ENCODE assay signal across 24 cellular contexts in genomic region chr1:77858725-77859124, GRCh38.
"Had no signal": no experiment of that assay in that cellular context is flagged by ENCODE, and none has a peak within 500 bp of the region (broad histone marks: within the 10 kb centered on the region; RNA-seq: fewer than 3 reads in every experiment).

No MANE protein-coding gene starts in this region.

- H3K27me3 Mint-ChIP-seq: activated CD8-positive, alpha-beta memory T cell treated with anti-CD3 and anti-CD28 coated beads, Interleukin-2, amount 10 ng/mL, durations not matched to agents 7 days and 5 days; naive B cell had no signal

- H3K4me3 ChIP-seq: esophagus squamous epithelium, heart right ventricle, right atrium auricular region, spleen, transverse colon had no signal

- H3K27ac ChIP-seq: epithelial cell of prostate, esophagus squamous epithelium, heart right ventricle, parathyroid adenoma, right atrium auricular region, spleen, transverse colon, WERI-Rb-1 had no signal

- FAIRE-seq: colon, endometrium, islet of Langerhans had no signal

- H3K4me3 Mint-ChIP-seq: activated CD8-positive, alpha-beta memory T cell treated with anti-CD3 and anti-CD28 coated beads, Interleukin-2, amount 10 ng/mL, durations not matched to agents 7 days and 5 days; activated CD8-positive, alpha-beta T cell treated with anti-CD3 and anti-CD28 coated beads, Interleukin-2, amount 10 ng/mL, durations not matched to agents 7 days and 5 days; naive B cell had no signal

- H3K4me1 ChIP-seq: esophagus squamous epithelium, parathyroid adenoma, right atrium auricular region, spleen, transverse colon had no signal

- H3K9ac ChIP-seq: parathyroid adenoma had no signal

- H3K27me3 ChIP-seq: esophagus squamous epithelium, heart right ventricle, right atrium auricular region, spleen, transverse colon had no signal

- ATAC-seq: activated CD8-positive, alpha-beta memory T cell treated with anti-CD3 and anti-CD28 coated beads, Interleukin-2, amount 10 ng/mL, durations not matched to agents 7 days and 5 days; activated CD8-positive, alpha-beta T cell treated with anti-CD3 and anti-CD28 coated beads, Interleukin-2, amount 10 ng/mL, durations not matched to agents 7 days and 5 days; activated naive CD4-positive, alpha-beta T cell treated with anti-CD3 and anti-CD28 coated beads, Interleukin-2, amount 50 U/mL, for 72 hours had no signal

- H2AFZ ChIP-seq: parathyroid adenoma had no signal

- H3K9me3 ChIP-seq: esophagus squamous epithelium had no signal

- DNase-seq: activated CD4-positive, alpha-beta T cell treated with anti-CD3 and anti-CD28 coated beads for 1 hour; activated CD8-positive, alpha-beta memory T cell treated with anti-CD3 and anti-CD28 coated beads, Interleukin-2, amount 10 ng/mL, durations not matched to agents 7 days and 5 days; activated CD8-positive, alpha-beta T cell treated with anti-CD3 and anti-CD28 coated beads, Interleukin-2, amount 10 ng/mL, durations not matched to agents 7 days and 5 days; activated naive CD4-positive, alpha-beta T cell; activated T-cell treated with anti-CD3 and anti-CD28 coated beads, Interleukin-2, amount 50 U/mL, for 48 hours; dermis blood vessel endothelial cell; effector CD4-positive, alpha-beta T cell; esophagus squamous epithelium; foreskin melanocyte; heart right ventricle; mammary epithelial cell; naive B cell; occipital lobe; spleen; stimulated activated naive CD4-positive, alpha-beta T cell treated with Interleukin-2 at 50 U/mL for 16 hours; transverse colon; WERI-Rb-1 had no signal

- H3K4me1 Mint-ChIP-seq: activated CD8-positive, alpha-beta memory T cell treated with anti-CD3 and anti-CD28 coated beads, Interleukin-2, amount 10 ng/mL, durations not matched to agents 7 days and 5 days had no signal

- H3K27ac Mint-ChIP-seq: activated CD8-positive, alpha-beta memory T cell treated with anti-CD3 and anti-CD28 coated beads, Interleukin-2, amount 10 ng/mL, durations not matched to agents 7 days and 5 days; activated CD8-positive, alpha-beta T cell treated with anti-CD3 and anti-CD28 coated beads, Interleukin-2, amount 10 ng/mL, durations not matched to agents 7 days and 5 days; activated naive CD4-positive, alpha-beta T cell treated with anti-CD3 and anti-CD28 coated beads, Interleukin-2, amount 50 U/mL, for 72 hours had no signal

- H3K36me3 ChIP-seq: right atrium auricular region, WERI-Rb-1 had no signal

- H3K79me2 ChIP-seq: parathyroid adenoma had no signal
